Comparison of ENCODE assay signal across 10 cellular contexts in the genomic region with DNA sequence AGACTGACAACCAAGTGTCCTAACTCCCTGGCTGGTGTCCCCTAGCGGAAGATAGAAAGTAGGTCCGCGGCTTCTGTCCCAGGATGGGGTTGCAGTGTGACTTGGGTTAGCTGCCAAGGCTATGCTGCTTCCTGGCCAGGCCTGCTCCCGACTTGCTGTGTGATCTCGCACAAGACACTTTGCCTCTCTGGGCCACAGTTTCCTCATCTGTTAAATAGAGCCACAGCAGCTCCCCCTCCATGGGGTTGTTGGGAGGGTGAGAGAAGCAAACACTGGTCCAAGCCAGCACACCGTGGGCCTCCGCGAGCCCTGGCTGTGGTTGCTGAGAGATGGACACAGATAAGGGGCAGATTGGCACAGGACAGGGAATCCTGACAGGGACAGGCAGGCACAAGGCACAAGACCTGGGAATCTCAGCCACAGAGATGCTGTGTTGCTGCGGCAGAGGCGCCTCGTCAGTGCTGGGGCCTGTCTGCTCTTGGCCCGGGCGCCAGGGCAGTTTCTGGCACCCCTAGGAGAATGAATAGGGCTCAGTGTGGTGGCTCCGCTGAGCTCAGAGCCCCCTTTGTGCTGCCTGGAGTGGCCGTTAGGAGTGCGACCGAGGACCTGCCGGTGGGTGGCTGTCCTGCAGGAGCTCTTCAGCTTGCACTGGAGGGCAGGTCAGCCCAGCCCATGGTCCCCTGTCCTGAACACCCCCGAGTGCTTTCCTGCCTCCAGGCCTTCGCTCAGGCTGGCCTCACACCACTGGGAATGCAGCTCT. TPM values are rescaled to one million over a fixed set of nuclear protein-coding genes. Genes with fewer than 3 reads are reported as not detected.
DNase-seq lines count a peak whose midpoint lies in the region; ATAC-seq and TF ChIP-seq lines count a peak whose summit lies in the region.
"Had no signal": no experiment of that assay in that cellular context is flagged by ENCODE, and none has a peak within 500 bp of the region (broad histone marks: within the 10 kb centered on the region; RNA-seq: fewer than 3 reads in every experiment).

No MANE protein-coding gene starts in this region.

- no peaks in the 10 kb centered on the region for H3K27me3 Mint-ChIP-seq in activated B cell treated with CpG ODN at 0.5 μM for 24 hours

- H3K4me1 ChIP-seq in left ventricle myocardium inferior (peaks cover 59% of the 10 kb centered on the region), heart left ventricle (peaks cover 0 to 88% (median 34%) of the 10 kb centered on the region in 12 donors), upper lobe of right lung (peaks cover 31% of the 10 kb centered on the region)

- TF ChIP-seq CTCF in left ventricle myocardium inferior (IDR thresholded peaks at IDR 0.05; ENCODE audit: borderline replicate concordance) (no peak), heart left ventricle (IDR thresholded peaks at IDR 0.05) (no peak), activated B cell treated with CpG ODN at 0.5 μM for 24 hours (IDR thresholded peaks at IDR 0.05) (no peak), upper lobe of right lung (IDR thresholded peaks at IDR 0.05) (no peak)

- peaks cover 68% of the 10 kb centered on the region for H3K4me1 Mint-ChIP-seq in activated B cell treated with CpG ODN at 0.5 μM for 24 hours

- H3K27ac ChIP-seq in left ventricle myocardium inferior (replicated peaks) (peak overlapping the region; percentile 21), heart left ventricle (peak overlapping the region in 5 of 12 donors; percentile 13 to 94 (median 43)), layer of hippocampus (ENCODE audit: low read depth, low read length) (peak overlapping the region; percentile 66), upper lobe of right lung (peak overlapping the region; percentile 68)

- H3K27me3 ChIP-seq in left ventricle myocardium inferior (ENCODE audit: low read depth) (no peaks in the 10 kb centered on the region), heart left ventricle (no peaks in the 10 kb centered on the region), layer of hippocampus (ENCODE audit: control insufficient read depth, insufficient read depth, low read length) (no peaks in the 10 kb centered on the region), upper lobe of right lung (no peaks in the 10 kb centered on the region)

- H3K4me3 ChIP-seq in left ventricle myocardium inferior, result no peak overlapping the region
- H3K4me3 ChIP-seq in heart left ventricle, result no peak overlapping the region
- H3K4me3 ChIP-seq in upper lobe of right lung, result no peak overlapping the region

- POLR2A ChIA-PET in activated B cell treated with CpG ODN at 0.5 μM for 24 hours (lab: Charles Lee), result interaction anchor here (0.6 to 3.7 kb wide), 12 partner anchors 10 to 1492 kb away, joined by 3 to 65 read pairs (median 9); partner anchors contain the start of genes LRSAM1, RPL12, SLC2A8 and ST6GALNAC4

- TF ChIP-seq POLR2A in heart left ventricle (IDR thresholded peaks at IDR 0.05), result no peak

- no peaks in the 10 kb centered on the region for H3K9me3 Mint-ChIP-seq in activated B cell treated with CpG ODN at 0.5 μM for 24 hours

- H3K27ac Mint-ChIP-seq in activated B cell treated with CpG ODN at 0.5 μM for 24 hours, result peak overlapping the region; percentile 98

- peaks cover 13% of the 10 kb centered on the region for H3K36me3 Mint-ChIP-seq in activated B cell treated with CpG ODN at 0.5 μM for 24 hours (ENCODE audit: low read depth)

- DNase-seq in left ventricle myocardium inferior, result no peak
- DNase-seq in heart left ventricle, result no peak
- DNase-seq in activated B cell treated with CpG ODN at 0.5 μM for 24 hours, result no peak
- DNase-seq in upper lobe of right lung, result no peak
- DNase-seq in NCI-H2171 treated with DMSO at 0.1 percent for 48 hours (lab: John Stamatoyannopoulos, UW), result no peak
- DNase-seq: left colon had no signal

- H3K36me3 ChIP-seq in left ventricle myocardium inferior, result no peaks in the 10 kb centered on the region
- H3K36me3 ChIP-seq in heart left ventricle, result no peaks in the 10 kb centered on the region
- H3K36me3 ChIP-seq in upper lobe of right lung, result no peaks in the 10 kb centered on the region

- H3K9me3 ChIP-seq in left ventricle myocardium inferior (replicated peaks) (no peaks in the 10 kb centered on the region), heart left ventricle (no peaks in the 10 kb centered on the region), upper lobe of right lung (no peaks in the 10 kb centered on the region)

- 76 to 79% (median 78%) methylated on average over 15 to 20 of the region's 20 CpGs for WGBS in heart left ventricle, 4 donors

- CTCF ChIA-PET in activated B cell treated with CpG ODN at 0.5 μM for 24 hours (lab: Charles Lee), result interaction anchor here (1.2 to 2.7 kb wide), 2 partner anchors 46 to 89 kb away, joined by 4 to 11 read pairs; partner anchors contain the start of gene TOR2A

- intact Hi-C loops in left ventricle myocardium inferior (cut with micrococcal nuclease), result loop anchor here (5.0 kb wide), 1 partner anchor 43 kb away; the partner anchor contains the start of gene TOR2A
- intact Hi-C loops in heart left ventricle (cut with DNase I), result loop anchor here in 3 of 10 donors (5.0 kb wide), 3 partner anchors 43 to 278 kb away; partner anchors contain the start of gene TOR2A (in 1 of the 3)
- intact Hi-C loops in activated B cell treated with CpG ODN at 0.5 μM for 24 hours (cut with micrococcal nuclease), result no loop called here
- intact Hi-C loops in upper lobe of right lung (cut with DNase I), result no loop called here

- ATAC-seq in heart left ventricle (no peak), activated B cell treated with CpG ODN at 0.5 μM for 24 hours (ENCODE audit: low read depth) (no peak), upper lobe of right lung (no peak), GM18502 (IDR thresholded peaks at IDR 0.05; ENCODE audit: poor library complexity, unreplicated experiment) (no peak), GM21447 (IDR thresholded peaks at IDR 0.05; ENCODE audit: unreplicated experiment) (no peak)
- ATAC-seq: left colon had no signal

- H3K4me3 Mint-ChIP-seq in activated B cell treated with CpG ODN at 0.5 μM for 24 hours, result no peak overlapping the region

RNA-seq across cellular contexts. Expression of gene SH2D3C, which starts 1.8 kb away (rescaled TPM):
- total RNA-seq in left ventricle myocardium inferior (18.2 TPM), heart left ventricle (10 to 100 TPM; 13.7 to 38.9 (median 16.9) TPM), activated B cell treated with CpG ODN at 0.5 μM for 24 hours (49.2 and 51.8 TPM in 2 replicates), upper lobe of right lung (85.3 TPM)
- 10 to 100 TPM; 21.1 to 24.8 TPM for polyA plus RNA-seq in heart left ventricle
- total RNA-seq: fibroblast of lung had no signal

RNA-seq across cellular contexts. Expression of gene CDK9, which starts 5.5 kb away (rescaled TPM):
- total RNA-seq in left ventricle myocardium inferior, result 46.4 TPM
- total RNA-seq in heart left ventricle, result 10 to 100 TPM; 35.6 to 60.3 (median 47.8) TPM
- polyA plus RNA-seq in heart left ventricle, result 10 to 100 TPM; 26.2 to 30.4 TPM
- total RNA-seq in activated B cell treated with CpG ODN at 0.5 μM for 24 hours, result 132 and 137 TPM in 2 replicates
- total RNA-seq in upper lobe of right lung, result 99.1 TPM

RNA-seq across cellular contexts. Expression of gene FPGS, which starts 22.4 kb away (rescaled TPM):
- 38.0 TPM for total RNA-seq in left ventricle myocardium inferior
- 10 to 100 TPM; 39.9 to 55.1 (median 41.5) TPM for total RNA-seq in heart left ventricle
- polyA plus RNA-seq in heart left ventricle, result 10 to 100 TPM; 36.8 to 50.1 TPM
- 105 and 135 TPM in 2 replicates for total RNA-seq in activated B cell treated with CpG ODN at 0.5 μM for 24 hours
- total RNA-seq in upper lobe of right lung, result 68.9 TPM

RNA-seq across cellular contexts. Expression of gene TOR2A, which starts 45.2 kb away (rescaled TPM):
- total RNA-seq in left ventricle myocardium inferior, result 2.3 TPM
- 1 to 10 TPM; 1.7 to 9.2 (median 3.3) TPM for total RNA-seq in heart left ventricle
- 1 to 10 TPM; 3.4 to 5.2 TPM for polyA plus RNA-seq in heart left ventricle
- total RNA-seq in activated B cell treated with CpG ODN at 0.5 μM for 24 hours, result 13.8 and 15.1 TPM in 2 replicates
- total RNA-seq in upper lobe of right lung, result 17.3 TPM
